29 cellular contexts compared by ENCODE assay signal in genomic region chr11:97092823-97093222, GRCh38.
A peak's percentile ranks its signal among the peaks of the same experiment; 100 is the strongest.
DNase-seq lines count a peak whose midpoint lies in the region; ATAC-seq, FAIRE-seq and TF ChIP-seq lines count a peak whose summit lies in the region.
"Had no signal": no experiment of that assay in that cellular context is flagged by ENCODE, and none has a peak within 500 bp of the region (broad histone marks: within the 10 kb centered on the region; RNA-seq: fewer than 3 reads in every experiment).

No MANE protein-coding gene starts in this region.

- H2BK5ac ChIP-seq in mesendoderm (ENCODE audit: low read length) = no peak overlapping the region

- H3K4me3 ChIP-seq in LNCaP clone FGC (ENCODE audit: low read depth, low read length) (no peak overlapping the region), GM12878 (no peak overlapping the region), mesendoderm (ENCODE audit: low read length) (no peak overlapping the region)
- H3K4me3 ChIP-seq: body of pancreas, GM23248, K562, lower lobe of right lung, tibial artery had no signal

- peak; percentile 51 for ATAC-seq in GM12878
- ATAC-seq: activated T-cell treated with anti-CD3 and anti-CD28 coated beads, Interleukin-2, amount 50 U/mL, for 72 hours; body of pancreas; K562; lower lobe of right lung; naive thymus-derived CD4-positive, alpha-beta T cell had no signal

- H3K36me3 Mint-ChIP-seq in activated T-helper 1 cell treated with anti-CD3 and anti-CD28 coated beads, Interleukin-12 subunit alpha, Interleukin-12 subunit beta, Interleukin-2, Interleukin-4 antibody, amounts not matched to agents 30 ng/mL and 10 ng/mL and 1 ng/mL, durations not matched to agents 14 hours and 24 hours and 36 hours (ENCODE audit: low read depth) = no peaks in the 10 kb centered on the region
- H3K36me3 Mint-ChIP-seq: activated CD4-positive, alpha-beta memory T cell treated with anti-CD3 and anti-CD28 coated beads for 36 hours; naive thymus-derived CD4-positive, alpha-beta T cell had no signal

- H2BK15ac ChIP-seq in mesendoderm (replicated peaks; ENCODE audit: low read depth) = no peak overlapping the region

- H3K9me3 ChIP-seq in GM12878 (replicated peaks; ENCODE audit: control insufficient read depth, insufficient read depth, low read length) = no peaks in the 10 kb centered on the region
- H3K9me3 ChIP-seq: body of pancreas, lower lobe of right lung, tibial artery had no signal

- H3K27me3 ChIP-seq in GM12878 (replicated peaks in 1 of 2; ENCODE audit: control insufficient read depth in 2 of 2, insufficient read depth in 2 of 2, low read length in 1 of 2) (no peaks in the 10 kb centered on the region), mesendoderm (ENCODE audit: insufficient read depth, low read length, poor library complexity) (no peaks in the 10 kb centered on the region)
- H3K27me3 ChIP-seq: body of pancreas, tibial artery had no signal

- H3K4ac ChIP-seq in mesendoderm (ENCODE audit: low read depth, low read length) = no peak overlapping the region

- H3K79me1 ChIP-seq in mesendoderm (ENCODE audit: low read length) = no peaks in the 10 kb centered on the region

- H3K9ac ChIP-seq in GM12878 (ENCODE audit: control insufficient read depth, insufficient read depth, low read length) (no peak overlapping the region), mesendoderm (ENCODE audit: low read length) (no peak overlapping the region)
- H3K9ac ChIP-seq: GM23248 had no signal

- H3K79me2 ChIP-seq in GM12878 (ENCODE audit: control insufficient read depth, insufficient read depth, low read length) (no peaks in the 10 kb centered on the region), mesendoderm (ENCODE audit: control insufficient read depth, insufficient read depth, low read length) (no peaks in the 10 kb centered on the region)

- SMC1A ChIA-PET in GM12878 (lab: Charles Lee; ENCODE audit: uncharacterized antibody, unreplicated experiment) = interaction anchor here (0.9 to 2.8 kb wide), 5 partner anchors 13 to 51 kb away, joined by 3 to 20 read pairs (median 11); no protein-coding TSS in a partner anchor

- no peak for FAIRE-seq in GM12878 (lab: Jason Lieb, UNC)
- FAIRE-seq: G401.6, HTR-8/SVneo, K562 had no signal

- RAD21 ChIA-PET in GM12878 (lab: Charles Lee; ENCODE audit: unreplicated experiment) = interaction anchor here (1.6 to 2.4 kb wide), 3 partner anchors 12 to 48 kb away, joined by 4 to 22 read pairs (median 7); no protein-coding TSS in a partner anchor

- H3K4me1 ChIP-seq in GM12878 (ENCODE audit: control insufficient read depth, insufficient read depth, low read length) (no peaks in the 10 kb centered on the region), mesendoderm (ENCODE audit: control insufficient read depth, low read depth, low read length) (no peaks in the 10 kb centered on the region)
- H3K4me1 ChIP-seq: body of pancreas, lower lobe of right lung, tibial artery had no signal

- in situ Hi-C loops in GM12878 (cut with MboI) = no loop called here

- no peak overlapping the region for H3K23ac ChIP-seq in mesendoderm (ENCODE audit: low read length)

- TF ChIP-seq EP300 in GM12878 (IDR thresholded peaks at IDR 0.05; ENCODE audit: borderline replicate concordance in 1 of 2, control insufficient read depth in 1 of 2, low read depth in 2 of 2, low read length in 2 of 2) = no peak

- peaks cover 5% of the 10 kb centered on the region for H3K9me3 Mint-ChIP-seq in activated T-helper 1 cell treated with anti-CD3 and anti-CD28 coated beads, Interleukin-12 subunit alpha, Interleukin-12 subunit beta, Interleukin-2, Interleukin-4 antibody, amounts not matched to agents 30 ng/mL and 10 ng/mL and 1 ng/mL, durations not matched to agents 14 hours and 24 hours and 36 hours

- TF ChIP-seq CTCF in C4-2B (conservative IDR thresholded peaks at IDR 0.05) = peak; percentile 52
- peak; percentile 37; the same call in 1 of the 2 replicates for TF ChIP-seq CTCF in LNCaP clone FGC (IDR thresholded peaks at IDR 0.05; ENCODE audit: control insufficient read depth, extremely low read depth, insufficient read depth)
- no peak; a peak in 1 of 6 replicates for TF ChIP-seq CTCF in GM12878 (IDR thresholded peaks at IDR 0.05 in 2 of 3, conservative IDR thresholded peaks at IDR 0.05 in 1 of 3; ENCODE audit: control insufficient read depth in 2 of 3, extremely low read depth in 1 of 3, insufficient read depth in 1 of 3, low read depth in 3 of 3, low read length in 3 of 3)
- TF ChIP-seq CTCF in GM10248 (IDR thresholded peaks at IDR 0.05; ENCODE audit: control extremely low read depth, extremely low read depth, low read depth, missing control alignments) = no peak

- no peak overlapping the region for H4K5ac ChIP-seq in mesendoderm (ENCODE audit: low read length)

- no peak overlapping the region for H3K27ac ChIP-seq in C4-2B
- H3K27ac ChIP-seq in GM12878 (ENCODE audit: control insufficient read depth, insufficient read depth) = no peak overlapping the region
- no peak overlapping the region for H3K27ac ChIP-seq in mesendoderm (ENCODE audit: low read depth, low read length)
- H3K27ac ChIP-seq: body of pancreas, GM23248, lower lobe of right lung, tibial artery had no signal

- no peak for TF ChIP-seq POLR2A in GM12878 (IDR thresholded peaks at IDR 0.05; ENCODE audit: low read depth, low read length)

- 0% methylated on average over 1 of the region's 1 CpG for WGBS in GM12878 (ENCODE audit: insufficient coverage, insufficient replicate concordance, low lambda C conversion rate, missing lambda C conversion rate)
- WGBS in mesendoderm (ENCODE audit: extremely low coverage, insufficient coverage, low lambda C conversion rate) = no CpG with 5 or more reads among the region's 1 CpG

- no peak overlapping the region for H3K27ac Mint-ChIP-seq in activated T-helper 1 cell treated with anti-CD3 and anti-CD28 coated beads, Interleukin-12 subunit alpha, Interleukin-12 subunit beta, Interleukin-2, Interleukin-4 antibody, amounts not matched to agents 30 ng/mL and 10 ng/mL and 1 ng/mL, durations not matched to agents 14 hours and 24 hours and 36 hours
- H3K27ac Mint-ChIP-seq: activated CD4-positive, alpha-beta memory T cell treated with anti-CD3 and anti-CD28 coated beads for 36 hours; activated T-cell treated with anti-CD3 and anti-CD28 coated beads, Interleukin-2, amount 50 U/mL, for 72 hours; naive thymus-derived CD4-positive, alpha-beta T cell had no signal

- no peak overlapping the region for H2BK120ac ChIP-seq in mesendoderm (ENCODE audit: low read depth, low read length)

- H2AFZ ChIP-seq in GM12878 (ENCODE audit: control insufficient read depth, low read depth, low read length) = no peak overlapping the region
- H2AFZ ChIP-seq: GM23248 had no signal

- H3K56ac ChIP-seq in mesendoderm (ENCODE audit: low read length) = no peak overlapping the region

- H4K8ac ChIP-seq in mesendoderm (ENCODE audit: low read depth, low read length) = no peak overlapping the region

- no peak for TF ChIP-seq RAD21 in GM12878 (IDR thresholded peaks at IDR 0.05; ENCODE audit: insufficient read depth, low read depth, low read length)

- no peak overlapping the region for H3K4me3 Mint-ChIP-seq in activated T-helper 1 cell treated with anti-CD3 and anti-CD28 coated beads, Interleukin-12 subunit alpha, Interleukin-12 subunit beta, Interleukin-2, Interleukin-4 antibody, amounts not matched to agents 30 ng/mL and 10 ng/mL and 1 ng/mL, durations not matched to agents 14 hours and 24 hours and 36 hours
- H3K4me3 Mint-ChIP-seq: activated CD4-positive, alpha-beta memory T cell treated with anti-CD3 and anti-CD28 coated beads for 36 hours; activated T-cell treated with anti-CD3 and anti-CD28 coated beads, Interleukin-2, amount 50 U/mL, for 72 hours; naive thymus-derived CD4-positive, alpha-beta T cell had no signal

- CTCF ChIA-PET in GM12878 (lab: Yijun Ruan, JAX) = interaction anchor here (0.7 to 2.8 kb wide), 4 partner anchors 16 to 97 kb away, joined by 3 to 12 read pairs (median 4); no protein-coding TSS in a partner anchor
- CTCF ChIA-PET in GM10248 (lab: Yijun Ruan, JAX) = interaction anchor here (1.1 to 2.2 kb wide), 2 partner anchors 12 to 628 kb away, joined by 3 to 9 read pairs; no protein-coding TSS in a partner anchor

- POLR2A ChIA-PET in GM12878 (lab: Charles Lee) (no interaction called here), GM10248 (lab: Yijun Ruan, JAX) (no interaction called here)

- DNase-seq in LNCaP clone FGC (ENCODE audit: low read depth) (no peak), GM12878 (ENCODE audit: low read depth, low spot score) (no peak), mesendoderm (peak; percentile 17), pons (ENCODE audit: low spot score) (no peak), NCI-H1694 treated with DMSO at 0.1 percent for 48 hours (lab: John Stamatoyannopoulos, UW) (no peak), GM10248 (ENCODE audit: extremely low spot score) (no peak)
- no peak for DNase-seq in activated T-helper 1 cell treated with anti-CD3 and anti-CD28 coated beads, Interleukin-12 subunit alpha, Interleukin-12 subunit beta, Interleukin-2, Interleukin-4 antibody, amounts not matched to agents 30 ng/mL and 10 ng/mL and 1 ng/mL, durations not matched to agents 14 hours and 24 hours and 36 hours (ENCODE audit: low spot score)
- DNase-seq: ACHN; activated CD4-positive, alpha-beta memory T cell treated with anti-CD3 and anti-CD28 coated beads for 36 hours; activated CD4-positive, CD25-positive, alpha-beta regulatory T cell treated with anti-CD3 and anti-CD28 coated beads, Interleukin-2, amount 50 U/mL, for 72 hours; activated naive CD4-positive, alpha-beta T cell treated with Interleukin-2 at 50 U/mL for 16 hours; activated T-cell treated with anti-CD3 and anti-CD28 coated beads, Interleukin-2, amount 50 U/mL, for 72 hours; body of pancreas; dermis blood vessel endothelial cell; DMS79; foreskin melanocyte; GM23248; lower lobe of right lung; naive thymus-derived CD4-positive, alpha-beta T cell; NCI-H1105 treated with DMSO at 0.1 percent for 48 hours; NCI-H2029 treated with DMSO at 0.1 percent for 48 hours; NCI-H774; stimulated activated CD4-positive, alpha-beta T cell treated with anti-CD3 and anti-CD28 coated beads, Interleukin-15, amount 100 ng/mL, for 24 hours; stimulated activated CD4-positive, alpha-beta T cell treated with anti-CD3 and anti-CD28 coated beads, Interleukin-4, amount 100 ng/mL, for 4 hours; tibial artery had no signal

- no peaks in the 10 kb centered on the region for H3K4me1 Mint-ChIP-seq in activated T-helper 1 cell treated with anti-CD3 and anti-CD28 coated beads, Interleukin-12 subunit alpha, Interleukin-12 subunit beta, Interleukin-2, Interleukin-4 antibody, amounts not matched to agents 30 ng/mL and 10 ng/mL and 1 ng/mL, durations not matched to agents 14 hours and 24 hours and 36 hours (ENCODE audit: low read depth)
- H3K4me1 Mint-ChIP-seq: naive thymus-derived CD4-positive, alpha-beta T cell had no signal

- no peak overlapping the region for H3K18ac ChIP-seq in mesendoderm (ENCODE audit: low read length)

- H3K27me3 Mint-ChIP-seq in activated T-helper 1 cell treated with anti-CD3 and anti-CD28 coated beads, Interleukin-12 subunit alpha, Interleukin-12 subunit beta, Interleukin-2, Interleukin-4 antibody, amounts not matched to agents 30 ng/mL and 10 ng/mL and 1 ng/mL, durations not matched to agents 14 hours and 24 hours and 36 hours (ENCODE audit: insufficient read depth) = no peaks in the 10 kb centered on the region
- H3K27me3 Mint-ChIP-seq: activated CD4-positive, alpha-beta memory T cell treated with anti-CD3 and anti-CD28 coated beads for 36 hours; naive thymus-derived CD4-positive, alpha-beta T cell had no signal

- no peaks in the 10 kb centered on the region for H4K20me1 ChIP-seq in GM12878 (ENCODE audit: control insufficient read depth, insufficient read depth)

- intact Hi-C loops in GM12878 (cut with micrococcal nuclease; ENCODE audit: unreplicated experiment) = no loop called here
- intact Hi-C loops in activated T-helper 1 cell treated with anti-CD3 and anti-CD28 coated beads, Interleukin-12 subunit alpha, Interleukin-12 subunit beta, Interleukin-2, Interleukin-4 antibody, amounts not matched to agents 30 ng/mL and 10 ng/mL and 1 ng/mL, durations not matched to agents 14 hours and 24 hours and 36 hours (cut with micrococcal nuclease) = no loop called here

- no TSS peak for BruUV-seq in GM12878 (replicated peaks; lab: Mats Ljungman, UMichigan)

- no peak overlapping the region for H2AK5ac ChIP-seq in mesendoderm (ENCODE audit: low read length)

- H3K36me3 ChIP-seq in GM12878 (ENCODE audit: control insufficient read depth in 2 of 2, insufficient read depth in 2 of 2, low read length in 1 of 2) (no peaks in the 10 kb centered on the region), mesendoderm (ENCODE audit: control insufficient read depth, insufficient read depth, low read length) (no peaks in the 10 kb centered on the region)
- H3K36me3 ChIP-seq: lower lobe of right lung, tibial artery had no signal

- H3K4me2 ChIP-seq in GM12878 (ENCODE audit: control insufficient read depth, insufficient read depth) = no peak overlapping the region
- no peak overlapping the region for H3K4me2 ChIP-seq in mesendoderm (ENCODE audit: low read length)

Comparison
In these comparisons a context has a peak if more than half of its experiments do, and no peak if none do; other contexts are left out.
1. CTCF ChIP-seq: peak in C4-2B (single experiment) and LNCaP clone FGC (single experiment); none in GM12878 (0 of 3) and GM10248 (single experiment).